Comparison of ENCODE assay signal across 1 cellular context in genomic region chr11:57154718-57155117, GRCh38.
A peak's percentile ranks its signal among the peaks of the same experiment; 100 is the strongest.
TF ChIP-seq lines count a peak whose summit lies in the region.

No MANE protein-coding gene starts in this region.

TF ChIP-seq in K562, 482 proteins besides CTCF, POLR2A, EP300 and RAD21:
- TF ChIP-seq CEBPB (tag; IDR thresholded peaks at IDR 0.05) (peak; percentile 38; the same call in 1 of the 2 replicates), KHSRP (IDR thresholded peaks at IDR 0.05) (no peak), DACH1 (IDR thresholded peaks at IDR 0.05; ENCODE audit: partially characterized antibody) (no peak), BRF1 (IDR thresholded peaks at IDR 0.05; ENCODE audit: borderline replicate concordance, extremely low read depth, insufficient read length) (no peak), KDM5B (IDR thresholded peaks at IDR 0.05; ENCODE audit: insufficient replicate concordance, low read depth, low read length) (no peak), HDAC1 (IDR thresholded peaks at IDR 0.05) (no peak)
